In the genomic region with DNA sequence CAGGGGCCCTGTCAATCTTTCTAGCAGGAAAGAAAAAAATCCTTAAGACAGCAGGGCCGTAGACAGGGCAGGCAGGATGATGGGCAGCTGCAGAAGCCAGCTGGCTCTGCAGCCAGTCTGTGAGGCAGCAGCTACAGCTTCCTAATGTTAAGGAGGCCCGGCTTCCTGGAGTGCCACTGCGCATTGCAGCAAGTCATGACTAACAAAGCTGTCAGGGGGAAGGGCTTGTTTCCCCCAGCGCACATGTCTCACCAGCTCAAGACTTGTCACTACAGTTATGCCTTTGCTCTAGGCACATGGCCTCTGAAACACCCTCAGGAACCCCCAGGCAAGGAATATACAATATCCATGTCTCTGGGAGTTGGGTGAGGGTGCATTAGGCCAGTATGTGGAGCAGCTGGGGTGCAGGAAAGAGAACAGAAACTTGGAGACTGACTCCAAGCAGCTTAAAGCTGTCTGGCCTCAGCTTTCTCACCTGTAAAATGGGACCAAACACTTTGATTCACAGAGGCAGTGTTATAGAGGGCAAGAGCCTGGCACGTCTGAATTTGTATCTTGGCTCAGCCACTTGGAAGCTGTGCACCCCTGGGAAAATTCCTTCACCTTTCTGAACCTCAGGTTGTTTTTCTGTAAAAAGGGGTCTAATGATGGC, we compare ENCODE assay signal across 12 cellular contexts.
DNase-seq lines count a peak whose midpoint lies in the region; ATAC-seq and TF ChIP-seq lines count a peak whose summit lies in the region.
"Had no signal": no experiment of that assay in that cellular context is flagged by ENCODE, and none has a peak within 500 bp of the region (broad histone marks: within the 10 kb centered on the region; RNA-seq: fewer than 3 reads in every experiment).

No MANE protein-coding gene starts in this region.

- no peaks in the 10 kb centered on the region for H3K36me3 ChIP-seq in H7 (replicated peaks; ENCODE audit: control insufficient read depth, insufficient read depth, low read length)
- no peaks in the 10 kb centered on the region for H3K36me3 ChIP-seq in brain microvascular endothelial cell (replicated peaks)

- no peaks in the 10 kb centered on the region; the same call in 1 of the 2 replicates for H3K27me3 ChIP-seq in H7 (ENCODE audit: control insufficient read depth, insufficient read depth, low read length)
- no peaks in the 10 kb centered on the region for H3K27me3 ChIP-seq in brain microvascular endothelial cell (replicated peaks)

- H3K27ac Mint-ChIP-seq in osteocyte (ENCODE audit: unreplicated experiment) = no peak overlapping the region
- H3K27ac Mint-ChIP-seq: CD4-positive, CD25-positive, alpha-beta regulatory T cell had no signal

- H3K36me3 Mint-ChIP-seq in osteocyte (ENCODE audit: unreplicated experiment) = no peaks in the 10 kb centered on the region
- H3K36me3 Mint-ChIP-seq: CD4-positive, CD25-positive, alpha-beta regulatory T cell had no signal

- no peak overlapping the region for H3K27ac ChIP-seq in brain microvascular endothelial cell
- H3K27ac ChIP-seq: HL-60 had no signal

- peak; percentile 47 for DNase-seq in H7
- peak; percentile 3 for DNase-seq in RPMI7951 (ENCODE audit: low read depth)
- DNase-seq in globus pallidus (ENCODE audit: low spot score) = peak; percentile 56
- peak; percentile 19 for DNase-seq in occipital lobe (lab: John Stamatoyannopoulos, UW)
- no peak for DNase-seq in activated T-cell treated with anti-CD3 and anti-CD28 coated beads, Interleukin-2, amount 50 U/mL, for 48 hours
- no peak for DNase-seq in osteocyte (ENCODE audit: extremely low spot score, unreplicated experiment)
- DNase-seq in brain microvascular endothelial cell = no peak
- DNase-seq: activated CD4-positive, CD25-positive, alpha-beta regulatory T cell; CD4-positive, CD25-positive, alpha-beta regulatory T cell; midbrain had no signal

- H3K4me3 ChIP-seq in H7 (ENCODE audit: insufficient read depth, low read depth, low read length) (no peak overlapping the region), brain microvascular endothelial cell (ENCODE audit: low read depth, low read length) (no peak overlapping the region)

- H3K4me1 Mint-ChIP-seq in osteocyte (ENCODE audit: unreplicated experiment) = no peaks in the 10 kb centered on the region
- H3K4me1 Mint-ChIP-seq: CD4-positive, CD25-positive, alpha-beta regulatory T cell had no signal

- ATAC-seq in SK-N-SH treated with all-trans-retinoic acid at 6 μM for 48 hours = no peak

- H3K9me3 Mint-ChIP-seq in osteocyte (ENCODE audit: unreplicated experiment) = no peaks in the 10 kb centered on the region

- H3K27me3 Mint-ChIP-seq in osteocyte (ENCODE audit: unreplicated experiment) = no peaks in the 10 kb centered on the region
- H3K27me3 Mint-ChIP-seq: CD4-positive, CD25-positive, alpha-beta regulatory T cell had no signal

- in situ Hi-C loops in brain microvascular endothelial cell (cut with HindIII; ENCODE audit: low pct_ligation_motif_present, low sequenced_read_pairs) = no loop called here

- no peak overlapping the region for H3K4me3 Mint-ChIP-seq in osteocyte (ENCODE audit: unreplicated experiment)
- H3K4me3 Mint-ChIP-seq: CD4-positive, CD25-positive, alpha-beta regulatory T cell had no signal

- no peak for TF ChIP-seq CTCF in osteocyte (IDR thresholded peaks at IDR 0.05)
- TF ChIP-seq CTCF in brain microvascular endothelial cell (IDR thresholded peaks at IDR 0.05; ENCODE audit: low read depth, low read length, missing control alignments) = no peak

TF ChIP-seq in SK-N-SH treated with all-trans-retinoic acid at 6 μM for 48 hours, 23 proteins besides CTCF, POLR2A, EP300 and RAD21:
- no peak for TF ChIP-seq ZC3H10 (CRISPR knock-in tag; IDR thresholded peaks at IDR 0.05)
- no peak for TF ChIP-seq ZFP3 (CRISPR knock-in tag; IDR thresholded peaks at IDR 0.05)
- TF ChIP-seq BACH2 (CRISPR knock-in tag; IDR thresholded peaks at IDR 0.05; ENCODE audit: borderline replicate concordance) = no peak
- no peak for TF ChIP-seq RARB (CRISPR knock-in tag; IDR thresholded peaks at IDR 0.05)
- TF ChIP-seq, protein P1, sequence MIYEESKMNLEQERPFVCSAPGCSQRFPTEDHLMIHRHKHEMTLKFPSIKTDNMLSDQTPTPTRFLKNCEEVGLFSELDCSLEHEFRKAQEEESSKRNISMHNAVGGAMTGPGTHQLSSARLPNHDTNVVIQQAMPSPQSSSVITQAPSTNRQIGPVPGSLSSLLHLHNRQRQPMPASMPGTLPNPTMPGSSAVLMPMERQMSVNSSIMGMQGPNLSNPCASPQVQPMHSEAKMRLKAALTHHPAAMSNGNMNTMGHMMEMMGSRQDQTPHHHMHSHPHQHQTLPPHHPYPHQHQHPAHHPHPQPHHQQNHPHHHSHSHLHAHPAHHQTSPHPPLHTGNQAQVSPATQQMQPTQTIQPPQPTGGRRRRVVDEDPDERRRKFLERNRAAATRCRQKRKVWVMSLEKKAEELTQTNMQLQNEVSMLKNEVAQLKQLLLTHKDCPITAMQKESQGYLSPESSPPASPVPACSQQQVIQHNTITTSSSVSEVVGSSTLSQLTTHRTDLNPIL (CRISPR knock-in tag; IDR thresholded peaks at IDR 0.05; ENCODE audit: low read depth) = no peak

Comparison
In these comparisons a context has a peak if more than half of its experiments do, and no peak if none do; other contexts are left out.
1. DNase-seq: peak in H7 (single experiment), RPMI7951 (single experiment), globus pallidus (single experiment) and occipital lobe (single experiment); none in activated T-cell treated with anti-CD3 and anti-CD28 coated beads, Interleukin-2, amount 50 U/mL, for 48 hours (0 of 2), osteocyte (single experiment) and brain microvascular endothelial cell (single experiment).